Comparison of ENCODE assay signal across 1 cellular context in the genomic region with DNA sequence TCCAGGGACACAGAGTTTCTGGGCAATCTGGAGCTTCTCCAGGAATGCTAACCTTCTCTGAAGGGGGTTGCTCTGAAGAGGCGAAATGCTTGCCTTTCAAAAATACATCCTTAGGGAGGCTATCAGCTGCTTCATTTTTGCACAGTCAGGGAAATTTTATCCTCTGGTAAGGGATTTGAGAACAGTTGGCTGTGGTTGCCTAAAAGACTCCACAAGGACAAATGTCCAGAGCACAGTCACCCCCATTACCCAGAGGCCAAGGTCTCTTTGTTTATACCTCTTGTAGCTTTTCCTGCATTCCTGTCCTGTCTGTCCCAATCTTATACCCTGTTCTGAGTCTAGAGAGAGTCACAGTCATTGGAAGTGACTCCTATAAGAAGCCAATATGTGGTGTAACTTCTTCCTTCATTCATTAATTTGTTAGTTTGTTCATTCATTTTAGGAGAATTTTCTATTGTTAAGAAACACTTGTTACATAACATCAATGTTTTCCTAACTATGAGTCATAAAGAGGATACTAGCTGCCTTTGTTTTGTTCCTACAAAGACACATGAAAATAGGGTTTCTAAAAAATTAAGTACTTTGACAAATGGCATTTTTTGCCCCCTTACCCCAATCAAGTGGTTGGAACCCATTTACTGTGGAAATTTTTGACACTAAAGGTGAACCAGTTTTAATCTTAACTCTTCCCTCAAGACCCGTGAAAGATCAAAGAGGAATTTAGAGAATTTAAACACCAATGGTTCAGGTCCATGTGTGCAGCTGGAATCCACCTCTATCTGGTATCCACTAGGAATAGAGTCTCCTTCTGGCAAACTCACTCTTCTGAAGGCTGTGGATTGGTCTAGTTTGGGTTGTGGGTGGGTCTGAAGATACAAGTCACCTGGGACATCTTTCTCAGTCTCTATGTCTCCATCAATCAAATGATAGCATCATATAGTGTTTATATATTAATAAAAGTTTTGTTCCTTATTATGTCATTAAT.
TF ChIP-seq lines count a peak whose summit lies in the region.

No MANE protein-coding gene starts in this region.

TF ChIP-seq in HepG2, 621 proteins besides CTCF, POLR2A, EP300 and RAD21 (continued from another document and continues in another):
- TF ChIP-seq, protein P1, sequence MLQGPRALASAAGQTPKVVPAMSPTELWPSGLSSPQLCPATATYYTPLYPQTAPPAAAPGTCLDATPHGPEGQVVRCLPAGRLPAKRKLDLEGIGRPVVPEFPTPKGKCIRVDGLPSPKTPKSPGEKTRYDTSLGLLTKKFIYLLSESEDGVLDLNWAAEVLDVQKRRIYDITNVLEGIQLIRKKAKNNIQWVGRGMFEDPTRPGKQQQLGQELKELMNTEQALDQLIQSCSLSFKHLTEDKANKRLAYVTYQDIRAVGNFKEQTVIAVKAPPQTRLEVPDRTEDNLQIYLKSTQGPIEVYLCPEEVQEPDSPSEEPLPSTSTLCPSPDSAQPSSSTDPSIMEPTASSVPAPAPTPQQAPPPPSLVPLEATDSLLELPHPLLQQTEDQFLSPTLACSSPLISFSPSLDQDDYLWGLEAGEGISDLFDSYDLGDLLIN (CRISPR knock-in tag; IDR thresholded peaks at IDR 0.05; ENCODE audit: borderline replicate concordance): no peak
- TF ChIP-seq HDAC6 (IDR thresholded peaks at IDR 0.05; ENCODE audit: low read depth, low read length) (no peak), ZNF367 (CRISPR knock-in tag; IDR thresholded peaks at IDR 0.05; ENCODE audit: borderline replicate concordance) (no peak), KLF6 (CRISPR knock-in tag; IDR thresholded peaks at IDR 0.05) (no peak), ZBTB3 (CRISPR knock-in tag; IDR thresholded peaks at IDR 0.05; ENCODE audit: borderline replicate concordance, low read depth) (no peak), ZNF292 (CRISPR knock-in tag; IDR thresholded peaks at IDR 0.05; ENCODE audit: borderline replicate concordance, low read depth) (no peak), SATB2 (CRISPR knock-in tag; IDR thresholded peaks at IDR 0.05) (no peak), THAP11 (CRISPR knock-in tag; IDR thresholded peaks at IDR 0.05) (peak; percentile 43; the same call in 1 of the 2 replicates), ZFAT (CRISPR knock-in tag; conservative IDR thresholded peaks at IDR 0.05) (no peak), NFIC (IDR thresholded peaks at IDR 0.05; ENCODE audit: low read length) (peak; percentile 72; the same call in 1 of the 2 replicates), ZMAT3 (CRISPR knock-in tag; conservative IDR thresholded peaks at IDR 0.05) (0 out of 2 replicates have a peak, but pooled peaks have one; percentile 34), CCAR2 (optimal IDR thresholded peaks at IDR 0.05; ENCODE audit: low read depth, low read length) (no peak), TBX2 (CRISPR knock-in tag; IDR thresholded peaks at IDR 0.05; ENCODE audit: borderline replicate concordance) (0 out of 2 replicates have a peak, but pooled peaks have one; percentile 15), CREB1 (IDR thresholded peaks at IDR 0.05) (no peak), CREB1 (CRISPR knock-in tag; IDR thresholded peaks at IDR 0.05) (0 out of 2 replicates have a peak, but pooled peaks have one; percentile 13), LCORL (IDR thresholded peaks at IDR 0.05) (peak; percentile 44; the same call in 1 of the 2 replicates), LCORL (CRISPR knock-in tag; IDR thresholded peaks at IDR 0.05) (no peak; the same call in 1 of the 2 replicates), ZBTB1 (CRISPR knock-in tag; IDR thresholded peaks at IDR 0.05; ENCODE audit: borderline replicate concordance) (no peak), ZNF331 (CRISPR knock-in tag; IDR thresholded peaks at IDR 0.05) (peak; percentile 29; the same call in 1 of the 2 replicates), ZNF274 (CRISPR knock-in tag; IDR thresholded peaks at IDR 0.05) (no peak), YY1 (IDR thresholded peaks at IDR 0.05; ENCODE audit: insufficient read depth, insufficient replicate concordance, low read depth, low read length) (no peak), ZNF644 (CRISPR knock-in tag; IDR thresholded peaks at IDR 0.05; ENCODE audit: low read depth) (peak; percentile 78), ZMYM4 (CRISPR knock-in tag; IDR thresholded peaks at IDR 0.05) (peak; percentile 84), ZNF775 (CRISPR knock-in tag; IDR thresholded peaks at IDR 0.05; ENCODE audit: borderline replicate concordance) (no peak), HNF4A (CRISPR knock-in tag; IDR thresholded peaks at IDR 0.05) (peak; percentile 81), SPEN (CRISPR knock-in tag; IDR thresholded peaks at IDR 0.05; ENCODE audit: low read depth) (no peak), PHF8 (CRISPR knock-in tag; IDR thresholded peaks at IDR 0.05) (no peak), ASH2L (IDR thresholded peaks at IDR 0.05; ENCODE audit: insufficient read length, low read depth, low read length) (peak; percentile 51), ZNF282 (IDR thresholded peaks at IDR 0.05; ENCODE audit: partially characterized antibody) (no peak), ELF4 (CRISPR knock-in tag; IDR thresholded peaks at IDR 0.05; ENCODE audit: borderline replicate concordance) (no peak), FOXP1 (IDR thresholded peaks at IDR 0.05) (no peak), FOXP1 (CRISPR knock-in tag; IDR thresholded peaks at IDR 0.05) (0 out of 2 replicates have a peak, but pooled peaks have one; percentile 44), JUNB (CRISPR knock-in tag; IDR thresholded peaks at IDR 0.05; ENCODE audit: borderline replicate concordance) (peak; percentile 64; the same call in 1 of the 2 replicates), ZNF296 (CRISPR knock-in tag; conservative IDR thresholded peaks at IDR 0.05) (no peak), JUND (CRISPR knock-in tag; IDR thresholded peaks at IDR 0.05) (peak; percentile 67), MAFG (CRISPR knock-in tag; IDR thresholded peaks at IDR 0.05) (peak; percentile 82), MIXL1 (CRISPR knock-in tag; IDR thresholded peaks at IDR 0.05) (peak; percentile 37; the same call in 1 of the 2 replicates), ZNF549 (CRISPR knock-in tag; IDR thresholded peaks at IDR 0.05) (no peak), NFE2 (CRISPR knock-in tag; IDR thresholded peaks at IDR 0.05) (no peak), FOXJ3 (CRISPR knock-in tag; IDR thresholded peaks at IDR 0.05; ENCODE audit: borderline replicate concordance) (peak; percentile 71; the same call in 1 of the 2 replicates)
- TF ChIP-seq, protein P2, sequence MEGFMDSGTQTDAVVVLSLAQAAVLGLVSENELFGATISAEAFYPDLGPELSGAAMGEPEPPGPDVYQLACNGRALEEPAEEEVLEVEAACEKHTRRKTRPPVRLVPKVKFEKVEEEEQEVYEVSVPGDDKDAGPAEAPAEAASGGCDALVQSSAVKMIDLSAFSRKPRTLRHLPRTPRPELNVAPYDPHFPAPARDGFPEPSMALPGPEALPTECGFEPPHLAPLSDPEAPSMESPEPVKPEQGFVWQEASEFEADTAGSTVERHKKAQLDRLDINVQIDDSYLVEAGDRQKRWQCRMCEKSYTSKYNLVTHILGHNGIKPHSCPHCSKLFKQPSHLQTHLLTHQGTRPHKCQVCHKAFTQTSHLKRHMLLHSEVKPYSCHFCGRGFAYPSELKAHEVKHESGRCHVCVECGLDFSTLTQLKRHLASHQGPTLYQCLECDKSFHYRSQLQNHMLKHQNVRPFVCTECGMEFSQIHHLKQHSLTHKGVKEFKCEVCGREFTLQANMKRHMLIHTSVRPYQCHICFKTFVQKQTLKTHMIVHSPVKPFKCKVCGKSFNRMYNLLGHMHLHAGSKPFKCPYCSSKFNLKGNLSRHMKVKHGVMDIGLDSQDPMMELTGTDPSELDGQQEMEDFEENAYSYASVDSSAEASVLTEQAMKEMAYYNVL (CRISPR knock-in tag; IDR thresholded peaks at IDR 0.05; ENCODE audit: borderline replicate concordance): peak; percentile 95
- TF ChIP-seq, protein P3, sequence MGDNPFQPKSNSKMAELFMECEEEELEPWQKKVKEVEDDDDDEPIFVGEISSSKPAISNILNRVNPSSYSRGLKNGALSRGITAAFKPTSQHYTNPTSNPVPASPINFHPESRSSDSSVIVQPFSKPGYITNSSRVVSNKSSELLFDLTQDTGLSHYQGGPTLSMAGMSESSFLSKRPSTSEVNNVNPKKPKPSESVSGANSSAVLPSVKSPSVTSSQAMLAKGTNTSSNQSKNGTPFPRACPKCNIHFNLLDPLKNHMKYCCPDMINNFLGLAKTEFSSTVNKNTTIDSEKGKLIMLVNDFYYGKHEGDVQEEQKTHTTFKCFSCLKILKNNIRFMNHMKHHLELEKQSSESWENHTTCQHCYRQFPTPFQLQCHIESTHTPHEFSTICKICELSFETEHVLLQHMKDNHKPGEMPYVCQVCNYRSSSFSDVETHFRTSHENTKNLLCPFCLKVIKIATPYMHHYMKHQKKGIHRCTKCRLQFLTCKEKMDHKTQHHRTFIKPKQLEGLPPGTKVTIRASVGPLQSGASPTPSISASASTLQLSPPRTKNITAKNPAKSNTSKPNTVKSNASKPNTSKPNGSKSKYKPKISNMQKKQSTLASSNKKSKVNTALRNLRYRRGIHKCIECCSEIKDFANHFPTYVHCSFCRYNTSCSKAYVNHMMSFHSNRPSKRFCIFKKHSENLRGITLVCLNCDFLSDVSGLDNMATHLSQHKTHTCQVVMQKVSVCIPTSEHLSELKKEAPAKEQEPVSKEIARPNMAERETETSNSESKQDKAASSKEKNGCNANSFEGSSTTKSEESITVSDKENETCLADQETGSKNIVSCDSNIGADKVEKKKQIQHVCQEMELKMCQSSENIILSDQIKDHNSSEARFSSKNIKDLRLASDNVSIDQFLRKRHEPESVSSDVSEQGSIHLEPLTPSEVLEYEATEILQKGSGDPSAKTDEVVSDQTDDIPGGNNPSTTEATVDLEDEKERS (CRISPR knock-in tag; IDR thresholded peaks at IDR 0.05): 0 out of 2 replicates have a peak, but pooled peaks have one; percentile 35
- TF ChIP-seq, protein P4, sequence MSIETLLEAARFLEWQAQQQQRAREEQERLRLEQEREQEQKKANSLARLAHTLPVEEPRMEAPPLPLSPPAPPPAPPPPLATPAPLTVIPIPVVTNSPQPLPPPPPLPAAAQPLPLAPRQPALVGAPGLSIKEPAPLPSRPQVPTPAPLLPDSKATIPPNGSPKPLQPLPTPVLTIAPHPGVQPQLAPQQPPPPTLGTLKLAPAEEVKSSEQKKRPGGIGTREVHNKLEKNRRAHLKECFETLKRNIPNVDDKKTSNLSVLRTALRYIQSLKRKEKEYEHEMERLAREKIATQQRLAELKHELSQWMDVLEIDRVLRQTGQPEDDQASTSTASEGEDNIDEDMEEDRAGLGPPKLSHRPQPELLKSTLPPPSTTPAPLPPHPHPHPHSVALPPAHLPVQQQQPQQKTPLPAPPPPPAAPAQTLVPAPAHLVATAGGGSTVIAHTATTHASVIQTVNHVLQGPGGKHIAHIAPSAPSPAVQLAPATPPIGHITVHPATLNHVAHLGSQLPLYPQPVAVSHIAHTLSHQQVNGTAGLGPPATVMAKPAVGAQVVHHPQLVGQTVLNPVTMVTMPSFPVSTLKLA (IDR thresholded peaks at IDR 0.05): no peak
- TF ChIP-seq, protein P5, sequence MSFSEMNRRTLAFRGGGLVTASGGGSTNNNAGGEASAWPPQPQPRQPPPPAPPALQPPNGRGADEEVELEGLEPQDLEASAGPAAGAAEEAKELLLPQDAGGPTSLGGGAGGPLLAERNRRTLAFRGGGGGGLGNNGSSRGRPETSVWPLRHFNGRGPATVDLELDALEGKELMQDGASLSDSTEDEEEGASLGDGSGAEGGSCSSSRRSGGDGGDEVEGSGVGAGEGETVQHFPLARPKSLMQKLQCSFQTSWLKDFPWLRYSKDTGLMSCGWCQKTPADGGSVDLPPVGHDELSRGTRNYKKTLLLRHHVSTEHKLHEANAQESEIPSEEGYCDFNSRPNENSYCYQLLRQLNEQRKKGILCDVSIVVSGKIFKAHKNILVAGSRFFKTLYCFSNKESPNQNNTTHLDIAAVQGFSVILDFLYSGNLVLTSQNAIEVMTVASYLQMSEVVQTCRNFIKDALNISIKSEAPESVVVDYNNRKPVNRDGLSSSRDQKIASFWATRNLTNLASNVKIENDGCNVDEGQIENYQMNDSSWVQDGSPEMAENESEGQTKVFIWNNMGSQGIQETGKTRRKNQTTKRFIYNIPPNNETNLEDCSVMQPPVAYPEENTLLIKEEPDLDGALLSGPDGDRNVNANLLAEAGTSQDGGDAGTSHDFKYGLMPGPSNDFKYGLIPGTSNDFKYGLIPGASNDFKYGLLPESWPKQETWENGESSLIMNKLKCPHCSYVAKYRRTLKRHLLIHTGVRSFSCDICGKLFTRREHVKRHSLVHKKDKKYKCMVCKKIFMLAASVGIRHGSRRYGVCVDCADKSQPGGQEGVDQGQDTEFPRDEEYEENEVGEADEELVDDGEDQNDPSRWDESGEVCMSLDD (CRISPR knock-in tag; IDR thresholded peaks at IDR 0.05; ENCODE audit: borderline replicate concordance): no peak
- TF ChIP-seq, protein P6, sequence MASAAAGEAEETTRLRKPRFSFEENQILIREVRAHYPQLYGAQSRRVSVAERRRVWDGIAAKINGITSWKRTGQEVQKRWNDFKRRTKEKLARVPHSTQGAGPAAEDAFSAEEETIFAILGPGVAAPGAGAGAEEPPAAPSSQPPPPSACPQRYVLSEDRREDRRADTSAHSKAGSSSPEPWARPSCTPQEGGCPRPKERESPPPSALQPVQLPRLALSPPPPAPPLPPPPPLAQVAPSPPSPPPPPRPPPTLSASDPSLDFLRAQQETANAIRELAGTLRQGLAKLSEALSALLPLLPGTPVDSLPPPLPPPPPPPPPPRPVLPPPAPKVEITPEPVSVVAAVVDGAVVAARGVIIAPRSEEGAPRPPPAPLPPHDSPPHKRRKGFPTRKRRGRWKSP (CRISPR knock-in tag; IDR thresholded peaks at IDR 0.05): no peak
- TF ChIP-seq, protein P7, sequence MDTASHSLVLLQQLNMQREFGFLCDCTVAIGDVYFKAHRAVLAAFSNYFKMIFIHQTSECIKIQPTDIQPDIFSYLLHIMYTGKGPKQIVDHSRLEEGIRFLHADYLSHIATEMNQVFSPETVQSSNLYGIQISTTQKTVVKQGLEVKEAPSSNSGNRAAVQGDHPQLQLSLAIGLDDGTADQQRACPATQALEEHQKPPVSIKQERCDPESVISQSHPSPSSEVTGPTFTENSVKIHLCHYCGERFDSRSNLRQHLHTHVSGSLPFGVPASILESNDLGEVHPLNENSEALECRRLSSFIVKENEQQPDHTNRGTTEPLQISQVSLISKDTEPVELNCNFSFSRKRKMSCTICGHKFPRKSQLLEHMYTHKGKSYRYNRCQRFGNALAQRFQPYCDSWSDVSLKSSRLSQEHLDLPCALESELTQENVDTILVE (CRISPR knock-in tag; IDR thresholded peaks at IDR 0.05): 0 out of 2 replicates have a peak, but pooled peaks have one; percentile 14
